ENCODE assay signal across 8 cellular contexts in genomic region chr3:185824467-185825378, GRCh38. TPM values are rescaled to one million over a fixed set of nuclear protein-coding genes. Genes with fewer than 3 reads are reported as not detected.
DNase-seq lines count a peak whose midpoint lies in the region; ATAC-seq and TF ChIP-seq lines count a peak whose summit lies in the region.

TSS of gene IGF2BP2 (minus strand) at chr3:185825042. CDS start at chr3:185824960, 82 bp downstream.

- ATAC-seq in GM19395 (IDR thresholded peaks at IDR 0.05; ENCODE audit: unreplicated experiment) (peak; percentile 66), T-helper 17 cell (peak; percentile 81)

- TF ChIP-seq CTCF in C4-2B (conservative IDR thresholded peaks at IDR 0.05) = peak; percentile 27; the same call in 1 of the 2 replicates

- H3K36me3 ChIP-seq in iPS-18a (ENCODE audit: control insufficient read depth, low read depth, low read length) = no peaks in the 10 kb centered on the region
- no peaks in the 10 kb centered on the region for H3K36me3 ChIP-seq in skeletal muscle tissue (ENCODE audit: control insufficient read depth in 3 of 3, insufficient read depth in 3 of 3, low read length in 3 of 3)

- H3K9ac ChIP-seq in iPS-18a (ENCODE audit: low read length) = peak within 1 kb of the TSS; percentile 93
- H3K9ac ChIP-seq in skeletal muscle tissue (ENCODE audit: low read depth in 1 of 3, low read length in 3 of 3) = peak within 1 kb of the TSS in 2 of 3 donors; percentile 65 to 71

- in situ Hi-C loops in T47D (cut with HindIII; ENCODE audit: low pct_unique_long_range_greater_than_20kb, low sequenced_read_pairs) = no loop called here

- peaks cover 66% of the 10 kb centered on the region for H3K27me3 Mint-ChIP-seq in T-helper 17 cell

- H3K9me3 ChIP-seq in T-helper 17 cell (ENCODE audit: control insufficient read depth, low read length, poor library complexity, severe bottlenecking) (peaks cover 3% of the 10 kb centered on the region), iPS-18a (ENCODE audit: control insufficient read depth, low read depth, low read length) (no peaks in the 10 kb centered on the region), skeletal muscle tissue (ENCODE audit: control insufficient read depth in 3 of 3, low read length in 3 of 3) (peaks cover 0 to 2% (median 0%) of the 10 kb centered on the region in 3 donors)

- H3K4me1 Mint-ChIP-seq in T-helper 17 cell = peaks cover 18% of the 10 kb centered on the region

- peak within 1 kb of the TSS; percentile 87 for H3K4me3 ChIP-seq in iPS-18a (ENCODE audit: low read length)
- peak within 1 kb of the TSS; percentile 67 to 75 (median 73) for H3K4me3 ChIP-seq in skeletal muscle tissue (ENCODE audit: low read length in 3 of 3)

- H3K27ac Mint-ChIP-seq in T-helper 17 cell = no peak within 1 kb of the TSS

- peak within 1 kb of the TSS; percentile 90 for H3K4me3 Mint-ChIP-seq in T-helper 17 cell

- H3K27ac ChIP-seq in C4-2B (peak within 1 kb of the TSS; percentile 21; the same call in 1 of the 2 replicates), iPS-18a (ENCODE audit: low read length) (peak within 1 kb of the TSS; percentile 87), skeletal muscle tissue (ENCODE audit: low read depth, low read length) (no peak within 1 kb of the TSS)

- DNase-seq in HuH-7 (ENCODE audit: low spot score) (peak; percentile 69), T-helper 17 cell (peak; percentile 22 to 25 (median 23)), T47D (ENCODE audit: low read depth in 1 of 2, low spot score in 1 of 2) (peak; percentile 79 to 94), OCI-M2 (lab: John Stamatoyannopoulos, UW; ENCODE audit: unreplicated experiment) (no peak)

- H3K4me1 ChIP-seq in iPS-18a (ENCODE audit: control insufficient read depth, low read depth, low read length) (peaks cover 29% of the 10 kb centered on the region), skeletal muscle tissue (ENCODE audit: control insufficient read depth in 3 of 3, insufficient read depth in 3 of 3, low read length in 3 of 3) (peaks cover 6 to 14% (median 11%) of the 10 kb centered on the region in 3 donors)

- peaks cover 14% of the 10 kb centered on the region for H3K27me3 ChIP-seq in iPS-18a (ENCODE audit: control insufficient read depth, insufficient read depth, low read length)
- H3K27me3 ChIP-seq in skeletal muscle tissue (ENCODE audit: control insufficient read depth in 3 of 3, insufficient read depth in 3 of 3, low read length in 3 of 3) = peaks cover 36 to 60% (median 48%) of the 10 kb centered on the region in 3 donors

- H3K36me3 Mint-ChIP-seq in T-helper 17 cell (ENCODE audit: low read depth) = peaks cover 11% of the 10 kb centered on the region

RNA-seq across cellular contexts. Expression of gene IGF2BP2, which starts in this region (rescaled TPM):
- 1 to 10 TPM in 1 of 2 donors, under 1 TPM in 1; 0.99 to 8.8 TPM for total RNA-seq in T-helper 17 cell
- total RNA-seq in skeletal muscle tissue = 26.6 TPM
